31 cellular contexts compared by ENCODE assay signal in genomic region chr2:219392754-219393153, GRCh38. TPM values are rescaled to one million over a fixed set of nuclear protein-coding genes. Genes with fewer than 3 reads are reported as not detected.
"Had no signal": no experiment of that assay in that cellular context is flagged by ENCODE, and none has a peak within 500 bp of the region (broad histone marks: within the 10 kb centered on the region; RNA-seq: fewer than 3 reads in every experiment).

No MANE protein-coding gene starts in this region.

- H3K27me3 Mint-ChIP-seq: activated CD8-positive, alpha-beta T cell treated with anti-CD3 and anti-CD28 coated beads for 36 hours; activated naive CD4-positive, alpha-beta T cell treated with anti-CD3 and anti-CD28 coated beads, Interleukin-2, amount 50 U/mL, for 24 hours; T-helper 17 cell had no signal

- H3K27ac Mint-ChIP-seq: activated B cell treated with CpG ODN at 0.5 μM for 24 hours; activated CD8-positive, alpha-beta T cell treated with anti-CD3 and anti-CD28 coated beads for 36 hours; activated naive CD4-positive, alpha-beta T cell treated with anti-CD3 and anti-CD28 coated beads for 36 hours; activated naive CD4-positive, alpha-beta T cell treated with anti-CD3 and anti-CD28 coated beads, Interleukin-2, amount 50 U/mL, for 24 hours; activated naive CD8-positive, alpha-beta T cell treated with anti-CD3 and anti-CD28 coated beads, Interleukin-2, amount 10 ng/mL, durations not matched to agents 7 days and 5 days; activated T-helper 1 cell treated with anti-CD3 and anti-CD28 coated beads, Interleukin-12 subunit alpha, Interleukin-12 subunit beta, Interleukin-2, Interleukin-4 antibody, amounts not matched to agents 30 ng/mL and 10 ng/mL and 1 ng/mL, durations not matched to agents 14 hours and 24 hours and 36 hours; activated T-helper 2 cell treated with anti-CD3 and anti-CD28 coated beads, Interferon-gamma antibody, Interleukin-2, Interleukin-4, amounts not matched to agents 10 μg/mL and 5 μg/mL and 100 μg/mL, durations not matched to agents 14 hours and 24 hours and 36 hours; T-helper 17 cell; T-helper 2 cell treated with Interferon-gamma antibody and Interleukin-4, amounts not matched to agents 5 μg/mL and 100 μg/mL, for 36 hours had no signal

- H3K9me3 ChIP-seq: colonic mucosa had no signal

- H3K4me3 ChIP-seq: colonic mucosa had no signal

- H3K4me1 ChIP-seq: colonic mucosa had no signal

- H3K36me3 ChIP-seq: brain microvascular endothelial cell, colonic mucosa, WERI-Rb-1 had no signal

- H3K9me3 Mint-ChIP-seq: activated B cell treated with CpG ODN at 0.5 μM for 24 hours; activated naive CD4-positive, alpha-beta T cell treated with anti-CD3 and anti-CD28 coated beads, Interleukin-2, amount 50 U/mL, for 24 hours; activated T-cell treated with anti-CD3 and anti-CD28 coated beads, Interleukin-2, amount 50 U/mL, for 4 hours; activated T-helper 1 cell treated with anti-CD3 and anti-CD28 coated beads, Interleukin-12 subunit alpha, Interleukin-12 subunit beta, Interleukin-2, Interleukin-4 antibody, amounts not matched to agents 30 ng/mL and 10 ng/mL and 1 ng/mL, durations not matched to agents 14 hours and 24 hours and 36 hours; activated T-helper 2 cell treated with anti-CD3 and anti-CD28 coated beads, Interferon-gamma antibody, Interleukin-2, Interleukin-4, amounts not matched to agents 10 μg/mL and 5 μg/mL and 100 μg/mL, durations not matched to agents 14 hours and 24 hours and 36 hours; T-helper 2 cell treated with Interferon-gamma antibody and Interleukin-4, amounts not matched to agents 5 μg/mL and 100 μg/mL, for 36 hours had no signal

- H3K36me3 Mint-ChIP-seq: activated naive CD4-positive, alpha-beta T cell treated with anti-CD3 and anti-CD28 coated beads, Interleukin-2, amount 50 U/mL, for 24 hours; activated naive CD8-positive, alpha-beta T cell treated with anti-CD3 and anti-CD28 coated beads, Interleukin-2, amount 10 ng/mL, durations not matched to agents 7 days and 5 days had no signal

- DNase-seq: activated B cell treated with CpG ODN at 0.5 μM for 24 hours; activated CD4-positive, alpha-beta T cell treated with anti-CD3 and anti-CD28 coated beads for 48 hours; activated CD4-positive, alpha-beta T cell treated with anti-CD3 and anti-CD28 coated beads, Interleukin-2, amount 50 U/mL, for 1 hour; activated CD4-positive, alpha-beta T cell treated with anti-CD3 and anti-CD28 coated beads, Interleukin-2, amount 50 U/mL, for 48 hours; activated CD8-positive, alpha-beta memory T cell treated with anti-CD3 and anti-CD28 coated beads for 24 hours; activated CD8-positive, alpha-beta T cell treated with anti-CD3 and anti-CD28 coated beads for 36 hours; activated effector memory CD4-positive, alpha-beta T cell treated with anti-CD3 and anti-CD28 coated beads, Interleukin-2, amount 50 U/mL, for 16 hours; activated naive CD4-positive, alpha-beta T cell treated with anti-CD3 and anti-CD28 coated beads for 36 hours; activated naive CD8-positive, alpha-beta T cell treated with anti-CD3 and anti-CD28 coated beads, Interleukin-2, amount 10 ng/mL, durations not matched to agents 7 days and 5 days; activated T-cell treated with anti-CD3 and anti-CD28 coated beads, Interleukin-2, amount 50 U/mL, for 4 hours; amniotic stem cell; anterior cingulate cortex; brain microvascular endothelial cell; caudate nucleus; colonic mucosa; effector CD8-positive, alpha-beta T cell; foreskin fibroblast; head of caudate nucleus; T-helper 1 cell; T-helper 17 cell; T1000; WERI-Rb-1 had no signal

- H3K4me3 Mint-ChIP-seq: activated B cell treated with CpG ODN at 0.5 μM for 24 hours; activated CD8-positive, alpha-beta T cell treated with anti-CD3 and anti-CD28 coated beads for 36 hours; activated naive CD4-positive, alpha-beta T cell treated with anti-CD3 and anti-CD28 coated beads for 36 hours; activated naive CD4-positive, alpha-beta T cell treated with anti-CD3 and anti-CD28 coated beads, Interleukin-2, amount 50 U/mL, for 24 hours; activated naive CD8-positive, alpha-beta T cell treated with anti-CD3 and anti-CD28 coated beads, Interleukin-2, amount 10 ng/mL, durations not matched to agents 7 days and 5 days; activated T-cell treated with anti-CD3 and anti-CD28 coated beads, Interleukin-2, amount 50 U/mL, for 4 hours; activated T-helper 1 cell treated with anti-CD3 and anti-CD28 coated beads, Interleukin-12 subunit alpha, Interleukin-12 subunit beta, Interleukin-2, Interleukin-4 antibody, amounts not matched to agents 30 ng/mL and 10 ng/mL and 1 ng/mL, durations not matched to agents 14 hours and 24 hours and 36 hours; T-helper 17 cell; T-helper 2 cell treated with Interferon-gamma antibody and Interleukin-4, amounts not matched to agents 5 μg/mL and 100 μg/mL, for 36 hours had no signal

- ATAC-seq: activated CD4-positive, CD25-positive, alpha-beta regulatory T cell treated with anti-CD3 and anti-CD28 coated beads, Interleukin-2, amount 50 U/mL, for 24 hours; activated CD8-positive, alpha-beta T cell treated with anti-CD3 and anti-CD28 coated beads for 36 hours; activated T-cell treated with anti-CD3 and anti-CD28 coated beads, Interleukin-2, amount 50 U/mL, for 4 hours; esophagus mucosa; T-helper 17 cell had no signal

- H3K27me3 ChIP-seq: brain microvascular endothelial cell, colonic mucosa had no signal

- H3K27ac ChIP-seq: brain microvascular endothelial cell, colonic mucosa, WERI-Rb-1 had no signal

RNA-seq across cellular contexts. Expression of gene DES, which starts 25.4 kb away (rescaled TPM):
- total RNA-seq: activated B cell treated with CpG ODN at 0.5 μM for 24 hours; activated CD8-positive, alpha-beta T cell treated with anti-CD3 and anti-CD28 coated beads for 36 hours; activated naive CD4-positive, alpha-beta T cell treated with anti-CD3 and anti-CD28 coated beads for 36 hours; activated naive CD8-positive, alpha-beta T cell treated with anti-CD3 and anti-CD28 coated beads, Interleukin-2, amount 10 ng/mL, durations not matched to agents 7 days and 5 days; activated T-helper 1 cell treated with anti-CD3 and anti-CD28 coated beads, Interleukin-12 subunit alpha, Interleukin-12 subunit beta, Interleukin-2, Interleukin-4 antibody, amounts not matched to agents 30 ng/mL and 10 ng/mL and 1 ng/mL, durations not matched to agents 14 hours and 24 hours and 36 hours; activated T-helper 2 cell treated with anti-CD3 and anti-CD28 coated beads, Interferon-gamma antibody, Interleukin-2, Interleukin-4, amounts not matched to agents 10 μg/mL and 5 μg/mL and 100 μg/mL, durations not matched to agents 14 hours and 24 hours and 36 hours; dermis microvascular lymphatic vessel endothelial cell; endothelial cell of umbilical vein; epithelial cell of proximal tubule; T-helper 17 cell had no signal
- polyA plus RNA-seq: endothelial cell of umbilical vein had no signal

RNA-seq across cellular contexts. Expression of gene SPEG, which starts 41.9 kb away (rescaled TPM):
- total RNA-seq: activated T-helper 2 cell treated with anti-CD3 and anti-CD28 coated beads, Interferon-gamma antibody, Interleukin-2, Interleukin-4, amounts not matched to agents 10 μg/mL and 5 μg/mL and 100 μg/mL, durations not matched to agents 14 hours and 24 hours and 36 hours had no signal
